Comparison of ENCODE assay signal across 1 cellular context in genomic region chr1:202811296-202812175, GRCh38.
TF ChIP-seq lines count a peak whose summit lies in the region.

No MANE protein-coding gene starts in this region.

TF ChIP-seq in HepG2, 621 proteins besides CTCF, POLR2A, EP300 and RAD21 (continued from another document and continues in another):
- TF ChIP-seq, protein P1, sequence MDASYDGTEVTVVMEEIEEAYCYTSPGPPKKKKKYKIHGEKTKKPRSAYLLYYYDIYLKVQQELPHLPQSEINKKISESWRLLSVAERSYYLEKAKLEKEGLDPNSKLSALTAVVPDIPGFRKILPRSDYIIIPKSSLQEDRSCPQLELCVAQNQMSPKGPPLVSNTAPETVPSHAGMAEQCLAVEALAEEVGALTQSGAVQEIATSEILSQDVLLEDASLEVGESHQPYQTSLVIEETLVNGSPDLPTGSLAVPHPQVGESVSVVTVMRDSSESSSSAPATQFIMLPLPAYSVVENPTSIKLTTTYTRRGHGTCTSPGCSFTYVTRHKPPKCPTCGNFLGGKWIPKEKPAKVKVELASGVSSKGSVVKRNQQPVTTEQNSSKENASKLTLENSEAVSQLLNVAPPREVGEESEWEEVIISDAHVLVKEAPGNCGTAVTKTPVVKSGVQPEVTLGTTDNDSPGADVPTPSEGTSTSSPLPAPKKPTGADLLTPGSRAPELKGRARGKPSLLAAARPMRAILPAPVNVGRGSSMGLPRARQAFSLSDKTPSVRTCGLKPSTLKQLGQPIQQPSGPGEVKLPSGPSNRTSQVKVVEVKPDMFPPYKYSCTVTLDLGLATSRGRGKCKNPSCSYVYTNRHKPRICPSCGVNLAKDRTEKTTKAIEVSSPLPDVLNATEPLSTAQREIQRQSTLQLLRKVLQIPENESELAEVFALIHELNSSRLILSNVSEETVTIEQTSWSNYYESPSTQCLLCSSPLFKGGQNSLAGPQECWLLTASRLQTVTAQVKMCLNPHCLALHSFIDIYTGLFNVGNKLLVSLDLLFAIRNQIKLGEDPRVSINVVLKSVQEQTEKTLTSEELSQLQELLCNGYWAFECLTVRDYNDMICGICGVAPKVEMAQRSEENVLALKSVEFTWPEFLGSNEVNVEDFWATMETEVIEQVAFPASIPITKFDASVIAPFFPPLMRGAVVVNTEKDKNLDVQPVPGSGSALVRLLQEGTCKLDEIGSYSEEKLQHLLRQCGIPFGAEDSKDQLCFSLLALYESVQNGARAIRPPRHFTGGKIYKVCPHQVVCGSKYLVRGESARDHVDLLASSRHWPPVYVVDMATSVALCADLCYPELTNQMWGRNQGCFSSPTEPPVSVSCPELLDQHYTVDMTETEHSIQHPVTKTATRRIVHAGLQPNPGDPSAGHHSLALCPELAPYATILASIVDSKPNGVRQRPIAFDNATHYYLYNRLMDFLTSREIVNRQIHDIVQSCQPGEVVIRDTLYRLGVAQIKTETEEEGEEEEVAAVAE (CRISPR knock-in tag; IDR thresholded peaks at IDR 0.05; ENCODE audit: borderline replicate concordance): no peak
- no peak for TF ChIP-seq MTF2 (CRISPR knock-in tag; IDR thresholded peaks at IDR 0.05; ENCODE audit: borderline replicate concordance)
- TF ChIP-seq SATB2 (CRISPR knock-in tag; IDR thresholded peaks at IDR 0.05): no peak
- no peak for TF ChIP-seq TEAD2 (CRISPR knock-in tag; IDR thresholded peaks at IDR 0.05)
- TF ChIP-seq KDM5B (CRISPR knock-in tag; IDR thresholded peaks at IDR 0.05; ENCODE audit: borderline replicate concordance): peak; percentile 21; the same call in 1 of the 2 replicates
- no peak for TF ChIP-seq CREB3 (CRISPR knock-in tag; IDR thresholded peaks at IDR 0.05)
- TF ChIP-seq, protein P2, sequence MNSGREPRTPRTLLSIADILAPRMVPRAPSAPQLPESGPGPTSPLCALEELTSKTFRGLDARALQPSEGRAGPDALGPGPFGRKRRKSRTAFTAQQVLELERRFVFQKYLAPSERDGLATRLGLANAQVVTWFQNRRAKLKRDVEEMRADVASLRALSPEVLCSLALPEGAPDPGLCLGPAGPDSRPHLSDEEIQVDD (CRISPR knock-in tag; IDR thresholded peaks at IDR 0.05; ENCODE audit: borderline replicate concordance): no peak
- no peak for TF ChIP-seq ZNF780A (CRISPR knock-in tag; IDR thresholded peaks at IDR 0.05)
- no peak for TF ChIP-seq ZNF615 (CRISPR knock-in tag; IDR thresholded peaks at IDR 0.05; ENCODE audit: borderline replicate concordance)
- TF ChIP-seq STAT5B (CRISPR knock-in tag; IDR thresholded peaks at IDR 0.05): no peak
- TF ChIP-seq ZNF724P (CRISPR knock-in tag; IDR thresholded peaks at IDR 0.05; ENCODE audit: borderline replicate concordance): no peak
- TF ChIP-seq ARID3A (IDR thresholded peaks at IDR 0.05; ENCODE audit: low read depth, low read length): no peak
- no peak for TF ChIP-seq GZF1 (CRISPR knock-in tag; IDR thresholded peaks at IDR 0.05)
- TF ChIP-seq ZNF576 (CRISPR knock-in tag; IDR thresholded peaks at IDR 0.05): no peak
- TF ChIP-seq IRX3 (CRISPR knock-in tag; IDR thresholded peaks at IDR 0.05; ENCODE audit: borderline replicate concordance, low read depth): no peak
- TF ChIP-seq, protein P3, sequence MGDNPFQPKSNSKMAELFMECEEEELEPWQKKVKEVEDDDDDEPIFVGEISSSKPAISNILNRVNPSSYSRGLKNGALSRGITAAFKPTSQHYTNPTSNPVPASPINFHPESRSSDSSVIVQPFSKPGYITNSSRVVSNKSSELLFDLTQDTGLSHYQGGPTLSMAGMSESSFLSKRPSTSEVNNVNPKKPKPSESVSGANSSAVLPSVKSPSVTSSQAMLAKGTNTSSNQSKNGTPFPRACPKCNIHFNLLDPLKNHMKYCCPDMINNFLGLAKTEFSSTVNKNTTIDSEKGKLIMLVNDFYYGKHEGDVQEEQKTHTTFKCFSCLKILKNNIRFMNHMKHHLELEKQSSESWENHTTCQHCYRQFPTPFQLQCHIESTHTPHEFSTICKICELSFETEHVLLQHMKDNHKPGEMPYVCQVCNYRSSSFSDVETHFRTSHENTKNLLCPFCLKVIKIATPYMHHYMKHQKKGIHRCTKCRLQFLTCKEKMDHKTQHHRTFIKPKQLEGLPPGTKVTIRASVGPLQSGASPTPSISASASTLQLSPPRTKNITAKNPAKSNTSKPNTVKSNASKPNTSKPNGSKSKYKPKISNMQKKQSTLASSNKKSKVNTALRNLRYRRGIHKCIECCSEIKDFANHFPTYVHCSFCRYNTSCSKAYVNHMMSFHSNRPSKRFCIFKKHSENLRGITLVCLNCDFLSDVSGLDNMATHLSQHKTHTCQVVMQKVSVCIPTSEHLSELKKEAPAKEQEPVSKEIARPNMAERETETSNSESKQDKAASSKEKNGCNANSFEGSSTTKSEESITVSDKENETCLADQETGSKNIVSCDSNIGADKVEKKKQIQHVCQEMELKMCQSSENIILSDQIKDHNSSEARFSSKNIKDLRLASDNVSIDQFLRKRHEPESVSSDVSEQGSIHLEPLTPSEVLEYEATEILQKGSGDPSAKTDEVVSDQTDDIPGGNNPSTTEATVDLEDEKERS (CRISPR knock-in tag; IDR thresholded peaks at IDR 0.05): 0 out of 2 replicates have a peak, but pooled peaks have one; percentile 60
- TF ChIP-seq ZBTB40 (IDR thresholded peaks at IDR 0.05): no peak
- no peak; the same call in 1 of the 2 replicates for TF ChIP-seq ZBTB40 (CRISPR knock-in tag; IDR thresholded peaks at IDR 0.05)
- TF ChIP-seq ZNF672 (CRISPR knock-in tag; IDR thresholded peaks at IDR 0.05): no peak
- no peak for TF ChIP-seq MTF1 (CRISPR knock-in tag; IDR thresholded peaks at IDR 0.05)
- TF ChIP-seq ZNF331 (CRISPR knock-in tag; IDR thresholded peaks at IDR 0.05): no peak
- TF ChIP-seq KAT8 (CRISPR knock-in tag; IDR thresholded peaks at IDR 0.05): no peak
- TF ChIP-seq, protein P4, sequence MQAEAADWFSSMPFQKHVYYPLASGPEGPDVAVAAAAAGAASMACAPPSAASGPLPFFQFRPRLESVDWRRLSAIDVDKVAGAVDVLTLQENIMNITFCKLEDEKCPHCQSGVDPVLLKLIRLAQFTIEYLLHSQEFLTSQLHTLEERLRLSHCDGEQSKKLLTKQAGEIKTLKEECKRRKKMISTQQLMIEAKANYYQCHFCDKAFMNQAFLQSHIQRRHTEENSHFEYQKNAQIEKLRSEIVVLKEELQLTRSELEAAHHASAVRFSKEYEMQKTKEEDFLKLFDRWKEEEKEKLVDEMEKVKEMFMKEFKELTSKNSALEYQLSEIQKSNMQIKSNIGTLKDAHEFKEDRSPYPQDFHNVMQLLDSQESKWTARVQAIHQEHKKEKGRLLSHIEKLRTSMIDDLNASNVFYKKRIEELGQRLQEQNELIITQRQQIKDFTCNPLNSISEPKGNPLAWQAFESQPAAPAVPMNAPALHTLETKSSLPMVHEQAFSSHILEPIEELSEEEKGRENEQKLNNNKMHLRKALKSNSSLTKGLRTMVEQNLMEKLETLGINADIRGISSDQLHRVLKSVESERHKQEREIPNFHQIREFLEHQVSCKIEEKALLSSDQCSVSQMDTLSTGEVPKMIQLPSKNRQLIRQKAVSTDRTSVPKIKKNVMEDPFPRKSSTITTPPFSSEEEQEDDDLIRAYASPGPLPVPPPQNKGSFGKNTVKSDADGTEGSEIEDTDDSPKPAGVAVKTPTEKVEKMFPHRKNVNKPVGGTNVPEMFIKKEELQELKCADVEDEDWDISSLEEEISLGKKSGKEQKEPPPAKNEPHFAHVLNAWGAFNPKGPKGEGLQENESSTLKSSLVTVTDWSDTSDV (CRISPR knock-in tag; IDR thresholded peaks at IDR 0.05): no peak
- no peak for TF ChIP-seq ZBTB7A (CRISPR knock-in tag; IDR thresholded peaks at IDR 0.05)
- 0 out of 2 replicates have a peak, but pooled peaks have one; percentile 56 for TF ChIP-seq HOXA9 (CRISPR knock-in tag; IDR thresholded peaks at IDR 0.05; ENCODE audit: borderline replicate concordance)
- no peak for TF ChIP-seq ZNF569 (CRISPR knock-in tag; IDR thresholded peaks at IDR 0.05; ENCODE audit: borderline replicate concordance)
- no peak for TF ChIP-seq SMARCE1 (IDR thresholded peaks at IDR 0.05; ENCODE audit: borderline replicate concordance)
- no peak for TF ChIP-seq MBD4 (IDR thresholded peaks at IDR 0.05; ENCODE audit: borderline replicate concordance, low read length)
- no peak; the same call in 1 of the 2 replicates for TF ChIP-seq HDAC2 (CRISPR knock-in tag; IDR thresholded peaks at IDR 0.05)
- TF ChIP-seq, protein P5, sequence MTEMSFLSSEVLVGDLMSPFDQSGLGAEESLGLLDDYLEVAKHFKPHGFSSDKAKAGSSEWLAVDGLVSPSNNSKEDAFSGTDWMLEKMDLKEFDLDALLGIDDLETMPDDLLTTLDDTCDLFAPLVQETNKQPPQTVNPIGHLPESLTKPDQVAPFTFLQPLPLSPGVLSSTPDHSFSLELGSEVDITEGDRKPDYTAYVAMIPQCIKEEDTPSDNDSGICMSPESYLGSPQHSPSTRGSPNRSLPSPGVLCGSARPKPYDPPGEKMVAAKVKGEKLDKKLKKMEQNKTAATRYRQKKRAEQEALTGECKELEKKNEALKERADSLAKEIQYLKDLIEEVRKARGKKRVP (CRISPR knock-in tag; IDR thresholded peaks at IDR 0.05): no peak
- TF ChIP-seq TSC22D2 (CRISPR knock-in tag; IDR thresholded peaks at IDR 0.05; ENCODE audit: borderline replicate concordance): no peak
- no peak for TF ChIP-seq U2AF2 (IDR thresholded peaks at IDR 0.05; ENCODE audit: low read depth, low read length)
- TF ChIP-seq, protein P6, sequence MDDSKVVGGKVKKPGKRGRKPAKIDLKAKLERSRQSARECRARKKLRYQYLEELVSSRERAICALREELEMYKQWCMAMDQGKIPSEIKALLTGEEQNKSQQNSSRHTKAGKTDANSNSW (CRISPR knock-in tag; IDR thresholded peaks at IDR 0.05; ENCODE audit: borderline replicate concordance): no peak
- no peak for TF ChIP-seq ZNF432 (CRISPR knock-in tag; IDR thresholded peaks at IDR 0.05; ENCODE audit: borderline replicate concordance)
